In the genomic region with DNA sequence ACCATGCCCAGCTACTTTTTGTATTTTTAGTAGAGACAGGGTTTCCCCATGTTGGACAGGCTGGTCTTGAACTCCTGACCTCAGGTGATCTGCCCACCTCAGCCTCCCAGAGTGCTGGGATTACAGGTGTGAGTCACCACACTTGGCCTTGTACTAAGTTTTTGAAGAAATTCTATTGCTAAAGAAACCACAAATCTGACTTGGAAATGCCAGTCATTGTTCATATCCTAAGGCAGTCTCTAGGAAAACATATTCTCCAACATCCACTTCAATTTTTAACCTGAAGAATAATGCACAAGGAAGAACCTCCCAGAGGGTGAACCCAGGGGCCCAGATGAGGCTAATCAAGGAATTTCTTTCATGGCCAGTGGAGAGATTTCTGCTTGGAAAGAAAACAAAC, we compare ENCODE assay signal across 2 cellular contexts. TPM values are rescaled to one million over a fixed set of nuclear protein-coding genes. Genes with fewer than 3 reads are reported as not detected.
"Had no signal": no experiment of that assay in that cellular context is flagged by ENCODE, and none has a peak within 500 bp of the region (broad histone marks: within the 10 kb centered on the region; RNA-seq: fewer than 3 reads in every experiment).

No MANE protein-coding gene starts in this region.

RNA-seq across cellular contexts. Expression of a gene that starts 20.1 kb away (rescaled TPM):
- total RNA-seq: ascending aorta had no signal

RNA-seq across cellular contexts. Expression of a gene that starts 24.3 kb away (rescaled TPM):
- total RNA-seq: activated CD4-positive, alpha-beta T cell treated with anti-CD3 and anti-CD28 coated beads, Interleukin-2, amount 10 ng/mL, durations not matched to agents 24 days and 14 days had no signal
